10 cellular contexts compared by ENCODE assay signal in genomic region chr3:69763976-69764851, GRCh38. TPM values are rescaled to one million over a fixed set of nuclear protein-coding genes. Genes with fewer than 3 reads are reported as not detected.
DNase-seq lines count a peak whose midpoint lies in the region; ATAC-seq, FAIRE-seq and TF ChIP-seq lines count a peak whose summit lies in the region.
"Had no signal": no experiment of that assay in that cellular context is flagged by ENCODE, and none has a peak within 500 bp of the region (broad histone marks: within the 10 kb centered on the region; RNA-seq: fewer than 3 reads in every experiment).

No MANE protein-coding gene starts in this region.

- POLR2A ChIA-PET in GM10248 (lab: Yijun Ruan, JAX): no interaction called here

- no peak for TF ChIP-seq CTCF in GM10248 (IDR thresholded peaks at IDR 0.05; ENCODE audit: control extremely low read depth, extremely low read depth, low read depth, missing control alignments)
- no peak for TF ChIP-seq CTCF in HL-60 (IDR thresholded peaks at IDR 0.05; ENCODE audit: insufficient read depth, low read length)
- no peak for TF ChIP-seq CTCF in pancreas (IDR thresholded peaks at IDR 0.05)

- CTCF ChIA-PET in GM10248 (lab: Yijun Ruan, JAX): no interaction called here

- 58 to 60% methylated on average over 5 of the region's 5 CpGs for WGBS in pancreas, 2 donors

- ATAC-seq in pancreas (peak in 3 of 4 donors; percentile 31 to 65 (median 53)), HG03565 (IDR thresholded peaks at IDR 0.05; ENCODE audit: unreplicated experiment) (no peak), GM19455 (IDR thresholded peaks at IDR 0.05; ENCODE audit: unreplicated experiment) (no peak)

- H3K4me3 ChIP-seq in HL-60 (replicated peaks; ENCODE audit: insufficient read depth, low read length): no peak overlapping the region
- H3K4me3 ChIP-seq in pancreas: no peak overlapping the region

- H3K27ac ChIP-seq in HL-60 (replicated peaks): peak overlapping the region; percentile 43
- peak overlapping the region; percentile 4 for H3K27ac ChIP-seq in cingulate gyrus (ENCODE audit: low read depth, low read length)
- H3K27ac ChIP-seq in pancreas: peak overlapping the region in 1 of 4 donors; percentile 12

- intact Hi-C loops in pancreas (cut with DNase I): no loop called here

- H3K9me3 ChIP-seq in pancreas: no peaks in the 10 kb centered on the region

- no peak for FAIRE-seq in pancreas (lab: Jason Lieb, UNC)

- peak; percentile 16 for DNase-seq in GM10248 (ENCODE audit: extremely low spot score)
- peak in 1 of 2 experiments; percentile 30 for DNase-seq in HL-60 (ENCODE audit: low read depth in 1 of 2, low spot score in 1 of 2)
- DNase-seq in pancreas: no peak
- no peak for DNase-seq in NCI-H526 (lab: John Stamatoyannopoulos, UW)
- DNase-seq in NCI-H524 (lab: John Stamatoyannopoulos, UW): no peak
- DNase-seq: activated T-cell treated with anti-CD3 and anti-CD28 coated beads, Interleukin-2, amount 50 U/mL, for 48 hours; stimulated activated naive CD4-positive, alpha-beta T cell had no signal

- H3K27me3 ChIP-seq in HL-60 (ENCODE audit: insufficient read depth, poor library complexity, severe bottlenecking) (no peaks in the 10 kb centered on the region), pancreas (no peaks in the 10 kb centered on the region)

- no peaks in the 10 kb centered on the region for H3K36me3 ChIP-seq in pancreas

- peaks cover 0 to 31% (median 17%) of the 10 kb centered on the region in 3 donors for H3K4me1 ChIP-seq in pancreas

RNA-seq across cellular contexts. Expression of gene MITF, which starts 24.9 kb away (rescaled TPM):
- 1 to 10 TPM; 5.1 to 9.7 (median 5.9) TPM for total RNA-seq in pancreas
- polyA plus RNA-seq in pancreas: 1 to 10 TPM; 1.8 to 2.2 TPM

Comparison
In these comparisons a context has a peak if more than half of its experiments do, and no peak if none do; other contexts are left out.
1. ATAC-seq: peak in pancreas (3 of 4); none in HG03565 (single experiment) and GM19455 (single experiment).